In the genomic region with DNA sequence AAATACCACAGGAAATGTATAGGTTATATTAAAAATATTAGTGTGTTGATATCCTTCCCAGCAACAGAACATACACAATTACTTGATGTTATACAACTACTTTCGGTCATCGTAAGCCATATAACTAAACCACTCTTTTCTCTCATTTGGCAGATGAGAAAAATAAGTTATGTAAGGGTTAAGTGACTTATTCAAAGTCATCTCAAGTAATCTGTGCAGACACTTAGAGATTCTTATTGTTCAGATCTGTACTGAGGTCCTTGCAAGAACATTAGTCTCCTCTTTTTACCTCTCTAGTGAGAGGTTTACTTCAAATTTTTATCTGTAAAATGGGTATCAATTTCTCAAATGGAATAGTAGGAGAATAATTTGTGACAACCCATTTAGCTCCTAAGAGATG, we compare ENCODE assay signal across 19 cellular contexts. TPM values are rescaled to one million over a fixed set of nuclear protein-coding genes. Genes with fewer than 3 reads are reported as not detected.
DNase-seq lines count a peak whose midpoint lies in the region; ATAC-seq and TF ChIP-seq lines count a peak whose summit lies in the region.
"Had no signal": no experiment of that assay in that cellular context is flagged by ENCODE, and none has a peak within 500 bp of the region (broad histone marks: within the 10 kb centered on the region; RNA-seq: fewer than 3 reads in every experiment).

No MANE protein-coding gene starts in this region.

- H3K79me2 ChIP-seq in SK-N-SH (ENCODE audit: insufficient read depth), result no peaks in the 10 kb centered on the region
- H3K79me2 ChIP-seq in HCT116 (ENCODE audit: insufficient read depth, low read length), result no peaks in the 10 kb centered on the region
- no peaks in the 10 kb centered on the region for H3K79me2 ChIP-seq in PC-3 (ENCODE audit: low read length)

- no peaks in the 10 kb centered on the region for H3K36me3 Mint-ChIP-seq in activated CD4-positive, alpha-beta memory T cell treated with anti-CD3 and anti-CD28 coated beads for 36 hours
- H3K36me3 Mint-ChIP-seq: CD4-positive, CD25-positive, alpha-beta regulatory T cell; CD8-positive, alpha-beta T cell had no signal

- no peaks in the 10 kb centered on the region for H4K20me1 ChIP-seq in SK-N-SH (ENCODE audit: insufficient read depth)
- H4K20me1 ChIP-seq in HCT116 (ENCODE audit: insufficient read depth), result no peaks in the 10 kb centered on the region
- H4K20me1 ChIP-seq in PC-3 (ENCODE audit: low read length), result no peaks in the 10 kb centered on the region

- ATAC-seq in SK-N-SH treated with all-trans-retinoic acid at 6 μM for 48 hours (no peak), HCT116 (no peak), PC-3 (no peak)
- ATAC-seq: CD8-positive, alpha-beta T cell had no signal

- no peak for TF ChIP-seq EP300 in SK-N-SH (IDR thresholded peaks at IDR 0.05; ENCODE audit: borderline replicate concordance in 1 of 2, low read depth in 1 of 2, low read length in 1 of 2)

- no peaks in the 10 kb centered on the region for H3F3A ChIP-seq in SK-N-SH (replicated peaks; ENCODE audit: insufficient read depth)
- peaks cover 5% of the 10 kb centered on the region for H3F3A ChIP-seq in PC-3 (ENCODE audit: low read length, unreplicated experiment)

- H2AFZ ChIP-seq in SK-N-SH (ENCODE audit: low read depth) (peak overlapping the region; percentile 44; the same call in 1 of the 2 replicates), HCT116 (ENCODE audit: low read depth, low read length, poor library complexity, severe bottlenecking) (peak overlapping the region; percentile 97), PC-3 (ENCODE audit: low read length) (0 out of 2 replicates have a peak overlapping the region, but pooled peaks have one; percentile 78)
- H2AFZ ChIP-seq: GM23248 had no signal

- H3K27ac Mint-ChIP-seq in activated CD4-positive, alpha-beta memory T cell treated with anti-CD3 and anti-CD28 coated beads for 36 hours, result no peak overlapping the region
- H3K27ac Mint-ChIP-seq: CD4-positive, CD25-positive, alpha-beta regulatory T cell; CD8-positive, alpha-beta T cell; H9 had no signal

- H3K27me3 Mint-ChIP-seq in activated CD4-positive, alpha-beta memory T cell treated with anti-CD3 and anti-CD28 coated beads for 36 hours, result peaks cover 9% of the 10 kb centered on the region

- no peak for TF ChIP-seq RAD21 in SK-N-SH (IDR thresholded peaks at IDR 0.05; ENCODE audit: low read length)
- no peak for TF ChIP-seq RAD21 in HCT116 (IDR thresholded peaks at IDR 0.05; ENCODE audit: low read depth)

- DNase-seq in SK-N-SH, result no peak
- no peak for DNase-seq in HCT116 (ENCODE audit: low read depth, low spot score)
- no peak for DNase-seq in PC-3
- no peak for DNase-seq in CD1c-positive myeloid dendritic cell (ENCODE audit: extremely low spot score)
- no peak for DNase-seq in HuH-7 (ENCODE audit: low spot score)
- no peak for DNase-seq in activated CD4-positive, alpha-beta memory T cell treated with anti-CD3 and anti-CD28 coated beads for 36 hours
- DNase-seq: ACHN; C1 segment of cervical spinal cord; Caco-2; CD4-positive, CD25-positive, alpha-beta regulatory T cell; CD8-positive, alpha-beta T cell; DMS153; DND-41; GM23248; H9 had no signal

- RAD21 ChIA-PET in HCT116 (lab: Charles Lee; ENCODE audit: low non-redundant PET in 1 of 2, low total read pairs in 2 of 2, uncharacterized antibody in 2 of 2, unreplicated experiment in 2 of 2), result interaction anchor here (0.7 to 2.7 kb wide), 2 partner anchors 163 to 164 kb away, joined by 3 to 11 read pairs; no protein-coding TSS in a partner anchor

- H3K4me1 Mint-ChIP-seq in activated CD4-positive, alpha-beta memory T cell treated with anti-CD3 and anti-CD28 coated beads for 36 hours (ENCODE audit: low read depth), result peaks cover 2% of the 10 kb centered on the region
- H3K4me1 Mint-ChIP-seq: CD4-positive, CD25-positive, alpha-beta regulatory T cell; H9 had no signal

- POLR2A ChIA-PET in SK-N-SH (lab: Yijun Ruan, JAX), result no interaction called here
- POLR2A ChIA-PET in HCT116 (lab: Charles Lee), result no interaction called here
- POLR2A ChIA-PET in PC-3 (lab: Charles Lee; ENCODE audit: unreplicated experiment), result no interaction called here
- POLR2A ChIA-PET in activated CD4-positive, alpha-beta memory T cell treated with anti-CD3 and anti-CD28 coated beads for 36 hours (lab: Charles Lee), result no interaction called here

- no peaks in the 10 kb centered on the region for H3K9me2 ChIP-seq in SK-N-SH
- no peaks in the 10 kb centered on the region for H3K9me2 ChIP-seq in HCT116 (ENCODE audit: insufficient read depth)
- H3K9me2 ChIP-seq in PC-3 (replicated peaks; ENCODE audit: low read length), result no peaks in the 10 kb centered on the region

- CTCF ChIA-PET in SK-N-SH (lab: Yijun Ruan, JAX), result interaction anchor here (0.6 to 13.8 kb wide), 17 partner anchors 8 to 604 kb away, joined by 3 to 318 read pairs (median 5); partner anchors contain the start of genes NACA2 and TBX2
- CTCF ChIA-PET in HCT116 (lab: Charles Lee), result interaction anchor here (1.0 to 4.8 kb wide), 4 partner anchors 8 to 163 kb away, joined by 5 to 60 read pairs (median 10); no protein-coding TSS in a partner anchor
- CTCF ChIA-PET in PC-3 (lab: Charles Lee), result interaction anchor here (0.6 to 2.9 kb wide), 3 partner anchors 34 to 533 kb away, joined by 3 to 47 read pairs (median 3); no protein-coding TSS in a partner anchor
- CTCF ChIA-PET in activated CD4-positive, alpha-beta memory T cell treated with anti-CD3 and anti-CD28 coated beads for 36 hours (lab: Charles Lee), result interaction anchor here (1.2 to 3.0 kb wide), 2 partner anchors 9 to 163 kb away, joined by 3 to 19 read pairs; no protein-coding TSS in a partner anchor

- H3K4me2 ChIP-seq in SK-N-SH (no peak overlapping the region), HCT116 (ENCODE audit: low read length) (peak overlapping the region; percentile 48; the same call in 1 of the 2 replicates), PC-3 (ENCODE audit: low read length) (peak overlapping the region; percentile 74)

- H3K4me1 ChIP-seq in SK-N-SH (ENCODE audit: control insufficient read depth in 1 of 2, insufficient read depth in 2 of 2, low read depth in 1 of 2, low read length in 1 of 2), result peaks cover 7 to 18% of the 10 kb centered on the region in 2 experiments; a peak in 3 of 4 replicates
- peaks cover 18 to 36% of the 10 kb centered on the region in 2 experiments for H3K4me1 ChIP-seq in HCT116 (ENCODE audit: control insufficient read depth in 1 of 2, insufficient read depth in 2 of 2, low read length in 2 of 2)
- peaks cover 37% of the 10 kb centered on the region for H3K4me1 ChIP-seq in PC-3 (ENCODE audit: insufficient read depth, low read length)
- H3K4me1 ChIP-seq: Caco-2 had no signal

- H3K9ac ChIP-seq in SK-N-SH (no peak overlapping the region), HCT116 (ENCODE audit: low read length) (no peak overlapping the region), PC-3 (ENCODE audit: low read length) (no peak overlapping the region)
- H3K9ac ChIP-seq: GM23248 had no signal

- H3K27me3 ChIP-seq in SK-N-SH (ENCODE audit: insufficient read depth), result no peaks in the 10 kb centered on the region
- no peaks in the 10 kb centered on the region for H3K27me3 ChIP-seq in HCT116 (ENCODE audit: insufficient read depth, low read length)
- no peaks in the 10 kb centered on the region for H3K27me3 ChIP-seq in PC-3 (ENCODE audit: low read length)

- H3K4me3 ChIP-seq in SK-N-SH (ENCODE audit: low read depth in 2 of 2, low read length in 1 of 2) (no peak overlapping the region), HCT116 (replicated peaks in 1 of 2; ENCODE audit: low read depth in 1 of 2, low read length in 2 of 2) (no peak overlapping the region), PC-3 (ENCODE audit: low read length) (no peak overlapping the region)
- H3K4me3 ChIP-seq: GM23248 had no signal

- no peak overlapping the region for H3K4me3 Mint-ChIP-seq in activated CD4-positive, alpha-beta memory T cell treated with anti-CD3 and anti-CD28 coated beads for 36 hours
- H3K4me3 Mint-ChIP-seq: CD4-positive, CD25-positive, alpha-beta regulatory T cell; CD8-positive, alpha-beta T cell; H9 had no signal

- H3K27ac ChIP-seq in SK-N-SH (ENCODE audit: low read depth in 2 of 2, low read length in 1 of 2) (no peak overlapping the region), HCT116 (ENCODE audit: low read depth, low read length) (peak overlapping the region; percentile 66), PC-3 (ENCODE audit: low read length) (peak overlapping the region; percentile 59)
- H3K27ac ChIP-seq: GM23248 had no signal

- H3K9me3 ChIP-seq in SK-N-SH (no peaks in the 10 kb centered on the region), HCT116 (ENCODE audit: control insufficient read depth in 1 of 2, insufficient read depth in 1 of 2, low read depth in 1 of 2, low read length in 2 of 2) (no peaks in the 10 kb centered on the region), PC-3 (ENCODE audit: low read length) (no peaks in the 10 kb centered on the region)

- TF ChIP-seq POLR2A in HCT116 (IDR thresholded peaks at IDR 0.05; ENCODE audit: borderline replicate concordance, extremely low read depth, insufficient read depth, insufficient read length), result no peak

- WGBS in SK-N-SH (ENCODE audit: low lambda C conversion rate), result 97% methylated on average over 2 of the region's 2 CpGs

- H3K36me3 ChIP-seq in SK-N-SH (replicated peaks in 1 of 2; ENCODE audit: control insufficient read depth in 1 of 2, insufficient read depth in 2 of 2, low read length in 1 of 2) (no peaks in the 10 kb centered on the region), HCT116 (ENCODE audit: control insufficient read depth in 1 of 2, insufficient read depth in 2 of 2, low read length in 2 of 2) (no peaks in the 10 kb centered on the region), PC-3 (ENCODE audit: low read depth, low read length) (no peaks in the 10 kb centered on the region)

- peaks cover 2% of the 10 kb centered on the region for H3K9me3 Mint-ChIP-seq in activated CD4-positive, alpha-beta memory T cell treated with anti-CD3 and anti-CD28 coated beads for 36 hours

- BruUV-seq in HCT116 (replicated peaks; lab: Mats Ljungman, UMichigan) (no TSS peak), PC-3 (replicated peaks; lab: Mats Ljungman, UMichigan) (no TSS peak)

- TF ChIP-seq CTCF in SK-N-SH (IDR thresholded peaks at IDR 0.05) (no peak), HCT116 (IDR thresholded peaks at IDR 0.05 in 2 of 3, conservative IDR thresholded peaks at IDR 0.05 in 1 of 3; ENCODE audit: borderline replicate concordance in 1 of 3, insufficient read depth in 1 of 3, low read depth in 2 of 3, low read length in 2 of 3) (no peak), PC-3 (conservative IDR thresholded peaks at IDR 0.05; ENCODE audit: low read depth, low read length) (no peak), subcutaneous adipose tissue (IDR thresholded peaks at IDR 0.05; ENCODE audit: low read depth) (peak; percentile 72)

- intact Hi-C loops in HCT116 (cut with micrococcal nuclease) (loop anchor here (1.0 to 10.0 kb wide), 4 partner anchors 164 to 851 kb away; no protein-coding TSS in a partner anchor), PC-3 (cut with micrococcal nuclease) (loop anchor here (1.0 to 2.0 kb wide), 5 partner anchors 25 to 573 kb away; no protein-coding TSS in a partner anchor)
- intact Hi-C loops in activated CD4-positive, alpha-beta memory T cell treated with anti-CD3 and anti-CD28 coated beads for 36 hours (cut with micrococcal nuclease), result no loop called here

RNA-seq across cellular contexts. Expression of gene NACA2, which starts 15.0 kb away (rescaled TPM):
- polyA plus RNA-seq in SK-N-SH (2012; rRNA removed), result not detected in 2 replicates
- 0.10 TPM in 1 of 2 replicates, not detected in the other for polyA plus RNA-seq in SK-N-SH (2012; cell fraction: cytosol; rRNA removed)
- not detected in 2 replicates for polyA plus RNA-seq in SK-N-SH (2012; cell fraction: nucleus; rRNA removed)
- total RNA-seq in HCT116 (2021; ENCODE audit: unreplicated experiment) (not detected), PC-3 (2014; rRNA removed) (not detected in 2 replicates), subcutaneous adipose tissue (not detected)
- polyA plus RNA-seq in HCT116 (2012), result 0.23 TPM in 1 of 2 replicates, not detected in the other
- not detected for total RNA-seq in activated CD4-positive, alpha-beta memory T cell treated with anti-CD3 and anti-CD28 coated beads for 36 hours
- total RNA-seq: Caco-2; CD4-positive, CD25-positive, alpha-beta regulatory T cell; GM23248; H1; H9 had no signal
- polyA plus RNA-seq: BJ; CD4-positive, CD25-positive, alpha-beta regulatory T cell; GM23248; H1 had no signal

Comparison
In these comparisons a context has a peak if more than half of its experiments do, and no peak if none do; other contexts are left out.
1. H2AFZ ChIP-seq: peak in every context shown above with its lines; median percentile 97 in HCT116; 78 in PC-3; 44 in SK-N-SH.
2. H3K27ac ChIP-seq: peak in HCT116 (single experiment) and PC-3 (single experiment); none in SK-N-SH (0 of 2).